In the genomic region with DNA sequence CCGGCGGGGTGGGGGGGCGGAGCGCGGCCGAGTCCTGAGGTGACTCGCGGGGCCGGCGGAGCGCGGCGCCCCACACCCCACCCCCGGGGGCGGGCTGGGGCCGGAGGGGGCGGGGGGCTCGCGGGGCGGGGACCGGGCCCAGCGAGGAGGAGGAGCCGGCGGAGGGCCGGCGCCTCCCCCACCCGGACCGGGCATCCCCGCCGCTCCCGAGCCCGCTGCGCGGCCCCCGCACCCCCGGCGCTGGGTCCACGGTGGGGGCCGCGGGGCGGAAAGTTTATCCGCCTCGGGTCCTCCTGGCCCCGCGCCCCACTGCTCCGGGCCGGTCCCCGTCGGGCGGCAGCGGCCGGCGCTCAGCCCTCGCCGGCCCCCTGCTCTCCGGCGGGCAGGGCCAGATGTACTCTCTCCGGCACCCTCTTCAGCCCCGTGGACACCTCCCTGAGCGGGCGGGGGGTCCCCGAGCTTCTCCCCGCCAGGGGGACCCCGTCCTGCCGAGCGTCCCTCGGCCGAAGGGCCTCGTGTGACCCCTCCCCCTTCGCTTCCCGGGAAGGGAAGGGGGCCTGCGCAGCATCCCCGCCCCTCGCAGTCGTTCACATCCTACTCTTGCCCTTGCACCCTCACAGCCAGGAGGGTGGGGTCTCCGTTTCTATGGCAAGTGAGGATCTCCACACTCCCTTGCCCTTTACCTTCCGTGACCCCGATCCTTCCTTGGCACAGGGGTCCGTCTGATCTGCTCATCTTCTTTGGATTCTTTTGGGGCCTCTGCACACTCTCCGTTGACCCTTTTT, we compare ENCODE assay signal across 8 cellular contexts. TPM values are rescaled to one million over a fixed set of nuclear protein-coding genes. Genes with fewer than 3 reads are reported as not detected.
DNase-seq lines count a peak whose midpoint lies in the region; ATAC-seq and TF ChIP-seq lines count a peak whose summit lies in the region.

No MANE protein-coding gene starts in this region.

- H3K9ac ChIP-seq in PC-3 (ENCODE audit: low read length), result peak overlapping the region; percentile 66

- H3F3A ChIP-seq in PC-3 (ENCODE audit: low read length, unreplicated experiment), result no peaks in the 10 kb centered on the region

- no peaks in the 10 kb centered on the region for H3K9me3 Mint-ChIP-seq in activated naive CD4-positive, alpha-beta T cell treated with anti-CD3 and anti-CD28 coated beads, Interleukin-2, amount 50 U/mL, for 72 hours

- POLR2A ChIA-PET in PC-3 (lab: Charles Lee; ENCODE audit: unreplicated experiment), result interaction anchor here (0.5 kb wide), 1 partner anchor 63 kb away, joined by 3 read pairs; no protein-coding TSS in a partner anchor

- peak overlapping the region; percentile 93 to 100 for H3K27ac Mint-ChIP-seq in activated naive CD4-positive, alpha-beta T cell treated with anti-CD3 and anti-CD28 coated beads, Interleukin-2, amount 50 U/mL, for 72 hours

- DNase-seq in AG08396 (ENCODE audit: low spot score) (peak; percentile 84), PC-3 (peak; percentile 47), heart right ventricle (peak; percentile 25 to 50), putamen (ENCODE audit: low spot score) (peak; percentile 37), DMS153 treated with DMSO at 0.1 percent for 48 hours (lab: John Stamatoyannopoulos, UW; ENCODE audit: unreplicated experiment) (no peak)
- peak; percentile 33 to 65 for DNase-seq in activated naive CD4-positive, alpha-beta T cell treated with anti-CD3 and anti-CD28 coated beads, Interleukin-2, amount 50 U/mL, for 72 hours (ENCODE audit: low spot score in 2 of 2)

- BruUV-seq in PC-3 (replicated peaks; lab: Mats Ljungman, UMichigan), result no TSS peak

- no peaks in the 10 kb centered on the region for H3K9me2 ChIP-seq in PC-3 (replicated peaks; ENCODE audit: low read length)

- H3K79me2 ChIP-seq in PC-3 (ENCODE audit: low read length), result peaks cover 50% of the 10 kb centered on the region

- intact Hi-C loops in PC-3 (cut with micrococcal nuclease), result loop anchor here (2.0 kb wide), 2 partner anchors 85 to 173 kb away; a partner anchor contains a TSS
- intact Hi-C loops in heart right ventricle (cut with DNase I), result loop anchor here in 2 of 10 donors (10.0 kb wide), 2 partner anchors 61 to 171 kb away; a partner anchor contains a TSS

- H3K27me3 ChIP-seq in PC-3 (ENCODE audit: low read length), result no peaks in the 10 kb centered on the region
- no peaks in the 10 kb centered on the region for H3K27me3 ChIP-seq in heart right ventricle

- TF ChIP-seq CTCF in PC-3 (conservative IDR thresholded peaks at IDR 0.05; ENCODE audit: low read depth, low read length) (peak; percentile 21; the same call in 1 of the 2 replicates), heart right ventricle (IDR thresholded peaks at IDR 0.05) (peak in 5 of 9 donors; percentile 12 to 49 (median 27))

- H2AFZ ChIP-seq in PC-3 (ENCODE audit: low read length), result peak overlapping the region; percentile 76

- ATAC-seq in GM19351 (IDR thresholded peaks at IDR 0.05; ENCODE audit: unreplicated experiment), result peak; percentile 17
- no peak for ATAC-seq in PC-3
- peak in 1 of 2 donors; percentile 10 for ATAC-seq in activated naive CD4-positive, alpha-beta T cell treated with anti-CD3 and anti-CD28 coated beads, Interleukin-2, amount 50 U/mL, for 72 hours
- peak in 2 of 8 donors; percentile 2 to 5 for ATAC-seq in heart right ventricle
- no peak for ATAC-seq in HG02610 (IDR thresholded peaks at IDR 0.05; ENCODE audit: unreplicated experiment)

- H3K36me3 ChIP-seq in PC-3 (ENCODE audit: low read depth, low read length) (no peaks in the 10 kb centered on the region), heart right ventricle (no peaks in the 10 kb centered on the region)

- peak overlapping the region; percentile 98 for H3K4me2 ChIP-seq in PC-3 (ENCODE audit: low read length)

- peak overlapping the region; percentile 84 for H3K4me3 ChIP-seq in PC-3 (ENCODE audit: low read length)
- peak overlapping the region; percentile 81 to 97 (median 90) for H3K4me3 ChIP-seq in heart right ventricle

- H4K20me1 ChIP-seq in PC-3 (ENCODE audit: low read length), result peaks cover 27% of the 10 kb centered on the region; the same call in 1 of the 2 replicates

- peaks cover 12 to 28% of the 10 kb centered on the region in 2 donors for H3K36me3 Mint-ChIP-seq in activated naive CD4-positive, alpha-beta T cell treated with anti-CD3 and anti-CD28 coated beads, Interleukin-2, amount 50 U/mL, for 72 hours

- H3K27ac ChIP-seq in PC-3 (ENCODE audit: low read length) (no peak overlapping the region), heart right ventricle (peak overlapping the region; percentile 73 to 93 (median 90))

- no peaks in the 10 kb centered on the region for H3K9me3 ChIP-seq in PC-3 (ENCODE audit: low read length)
- H3K9me3 ChIP-seq in heart right ventricle, result no peaks in the 10 kb centered on the region

- peaks cover 21% of the 10 kb centered on the region; the same call in 1 of the 2 replicates for H3K4me1 ChIP-seq in PC-3 (ENCODE audit: insufficient read depth, low read length)
- peaks cover 5 to 61% (median 39%) of the 10 kb centered on the region in 9 donors for H3K4me1 ChIP-seq in heart right ventricle

- WGBS in heart right ventricle, 2 donors, result 1% methylated on average over 44 to 72 of the region's 80 CpGs

- CTCF ChIA-PET in PC-3 (lab: Charles Lee), result interaction anchor here (0.5 kb wide), 1 partner anchor 66 kb away, joined by 4 read pairs; no protein-coding TSS in a partner anchor

RNA-seq across cellular contexts. Expression of a gene that starts 0.7 kb away (rescaled TPM):
- total RNA-seq in PC-3 (2014; rRNA removed) (40.8 and 42.5 TPM in 2 replicates), heart right ventricle (100 to 1,000 TPM; 123 to 155 (median 140) TPM)
- total RNA-seq in activated naive CD4-positive, alpha-beta T cell treated with anti-CD3 and anti-CD28 coated beads, Interleukin-2, amount 50 U/mL, for 72 hours, result 10 to 100 TPM; 50.4 to 76.4 TPM
- 100 to 1,000 TPM; 182 to 265 TPM for polyA plus RNA-seq in heart right ventricle
